In genomic region chr1:154966111-154966510, GRCh38 we compare ENCODE assay signal across 2 cellular contexts.
TF ChIP-seq lines count a peak whose summit lies in the region.

No MANE protein-coding gene starts in this region.

TF ChIP-seq in SK-N-SH, 30 proteins besides CTCF, POLR2A, EP300 and RAD21 (continued from another document):
- TF ChIP-seq IRF3 (IDR thresholded peaks at IDR 0.05; ENCODE audit: low read depth, low read length) (no peak), ELF1 (IDR thresholded peaks at IDR 0.05) (no peak), JUND (IDR thresholded peaks at IDR 0.05) (no peak), FOSL2 (IDR thresholded peaks at IDR 0.05; ENCODE audit: borderline replicate concordance, low read depth) (no peak), TCF12 (IDR thresholded peaks at IDR 0.05) (no peak), REST (IDR thresholded peaks at IDR 0.05; ENCODE audit: low read depth, low read length) (no peak)

TF ChIP-seq in SK-N-SH treated with all-trans-retinoic acid at 6 μM for 48 hours, 23 proteins besides CTCF, POLR2A, EP300 and RAD21 (continued from another document):
- TF ChIP-seq CSRNP3 (CRISPR knock-in tag; IDR thresholded peaks at IDR 0.05) (no peak), CREB5 (CRISPR knock-in tag; IDR thresholded peaks at IDR 0.05; ENCODE audit: low read depth) (no peak), PPARA (CRISPR knock-in tag; IDR thresholded peaks at IDR 0.05; ENCODE audit: borderline replicate concordance) (no peak), OSR1 (CRISPR knock-in tag; IDR thresholded peaks at IDR 0.05) (no peak), PATZ1 (CRISPR knock-in tag; IDR thresholded peaks at IDR 0.05; ENCODE audit: borderline replicate concordance) (no peak), ZNF565 (CRISPR knock-in tag; conservative IDR thresholded peaks at IDR 0.05; ENCODE audit: low read depth) (no peak)
